ENCODE assay signal across 14 cellular contexts in the genomic region with DNA sequence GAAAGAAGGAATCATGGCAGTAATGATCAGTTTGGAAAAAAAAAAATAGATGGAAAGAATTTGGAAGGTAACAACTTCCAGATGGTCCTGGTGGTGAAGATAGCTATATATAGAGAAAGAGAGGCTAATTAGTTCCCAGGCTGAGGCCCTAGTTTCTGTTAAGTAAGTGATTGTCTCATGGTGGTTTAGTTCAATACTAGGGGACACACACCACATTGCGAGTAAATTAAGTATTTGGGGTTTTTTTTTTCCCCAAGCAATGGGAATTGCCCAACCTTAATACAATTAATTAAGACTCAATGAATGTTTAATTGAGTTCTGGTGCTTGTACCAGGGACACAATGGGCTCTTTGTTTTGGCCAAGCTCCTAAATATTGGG.
DNase-seq lines count a peak whose midpoint lies in the region; ATAC-seq and TF ChIP-seq lines count a peak whose summit lies in the region.
"Had no signal": no experiment of that assay in that cellular context is flagged by ENCODE, and none has a peak within 500 bp of the region (broad histone marks: within the 10 kb centered on the region; RNA-seq: fewer than 3 reads in every experiment).

No MANE protein-coding gene starts in this region.

- no peaks in the 10 kb centered on the region for H3K9me3 ChIP-seq in cardiac muscle cell (ENCODE audit: low read depth)
- H3K9me3 ChIP-seq in right atrium auricular region: no peaks in the 10 kb centered on the region
- H3K9me3 ChIP-seq in colonic mucosa: no peaks in the 10 kb centered on the region
- H3K9me3 ChIP-seq in transverse colon: no peaks in the 10 kb centered on the region
- H3K9me3 ChIP-seq: BE2C, Caco-2 had no signal

- intact Hi-C loops in colonic mucosa (cut with DNase I) (no loop called here), transverse colon (cut with DNase I; ENCODE audit: low total_unique reads) (no loop called here)

- TF ChIP-seq EP300 in transverse colon (IDR thresholded peaks at IDR 0.05; ENCODE audit: low read depth): no peak

- TF ChIP-seq POLR2A in transverse colon (IDR thresholded peaks at IDR 0.05): no peak

- H3K27ac ChIP-seq in cardiac muscle cell (peak overlapping the region; percentile 77), right atrium auricular region (no peak overlapping the region), colonic mucosa (peak overlapping the region; percentile 66), mesendoderm (ENCODE audit: low read depth, low read length) (no peak overlapping the region), transverse colon (peak overlapping the region; percentile 53 to 76 (median 61))
- H3K27ac ChIP-seq: GM23248 had no signal

- in situ Hi-C loops in transverse colon (cut with MboI; ENCODE audit: low pct_ligation_motif_present in 1 of 4, low pct_unique_long_range_greater_than_20kb in 1 of 4, low sequenced_read_pairs in 3 of 4): no loop called here

- H3K79me1 ChIP-seq in mesendoderm (ENCODE audit: low read length): no peaks in the 10 kb centered on the region

- no peak for TF ChIP-seq CTCF in cardiac muscle cell (IDR thresholded peaks at IDR 0.05; ENCODE audit: low read depth, low read length)
- TF ChIP-seq CTCF in right atrium auricular region (IDR thresholded peaks at IDR 0.05): no peak
- no peak for TF ChIP-seq CTCF in colonic mucosa (IDR thresholded peaks at IDR 0.05)
- TF ChIP-seq CTCF in transverse colon (IDR thresholded peaks at IDR 0.05): no peak

- no peak overlapping the region for H3K4ac ChIP-seq in mesendoderm (ENCODE audit: low read depth, low read length)

- H3K4me1 ChIP-seq in cardiac muscle cell (ENCODE audit: low read depth): peaks cover 19% of the 10 kb centered on the region
- H3K4me1 ChIP-seq in right atrium auricular region: peaks cover 0 to 6% of the 10 kb centered on the region in 2 donors
- H3K4me1 ChIP-seq in colonic mucosa: no peaks in the 10 kb centered on the region
- H3K4me1 ChIP-seq in mesendoderm (ENCODE audit: control insufficient read depth, low read depth, low read length): peaks cover 2% of the 10 kb centered on the region
- peaks cover 0 to 27% (median 8%) of the 10 kb centered on the region in 4 donors for H3K4me1 ChIP-seq in transverse colon
- H3K4me1 ChIP-seq: BE2C, Caco-2 had no signal

- H2BK5ac ChIP-seq in mesendoderm (ENCODE audit: low read length): peak overlapping the region; percentile 60

- WGBS in mesendoderm (ENCODE audit: extremely low coverage, insufficient coverage, low lambda C conversion rate): no CpG with 5 or more reads among the region's 1 CpG
- WGBS in transverse colon (ENCODE audit: low coverage in 1 of 2), 2 donors: 44 to 59% methylated on average over 1 of the region's 1 CpG

- DNase-seq in cardiac muscle cell (ENCODE audit: low read depth in 1 of 2, low spot score in 1 of 2) (no peak), right atrium auricular region (ENCODE audit: low spot score) (no peak), colonic mucosa (no peak), mesendoderm (no peak), transverse colon (no peak), hypothalamus (lab: John Stamatoyannopoulos, UW) (no peak), GOT3 (lab: John Stamatoyannopoulos, UW) (no peak)
- DNase-seq: BE2C; C1 segment of cervical spinal cord; Caco-2; CD4-positive, CD25-positive, alpha-beta regulatory T cell; GM23248; KG1 had no signal

- H4K8ac ChIP-seq in mesendoderm (ENCODE audit: low read depth, low read length): no peak overlapping the region

- no peak overlapping the region for H3K4me2 ChIP-seq in mesendoderm (ENCODE audit: low read length)

- no peak overlapping the region for H2BK15ac ChIP-seq in mesendoderm (replicated peaks; ENCODE audit: low read depth)

- no peak overlapping the region for H3K18ac ChIP-seq in mesendoderm (ENCODE audit: low read length)

- H3K27me3 ChIP-seq in cardiac muscle cell: no peaks in the 10 kb centered on the region
- H3K27me3 ChIP-seq in right atrium auricular region: no peaks in the 10 kb centered on the region
- H3K27me3 ChIP-seq in colonic mucosa: no peaks in the 10 kb centered on the region
- no peaks in the 10 kb centered on the region for H3K27me3 ChIP-seq in mesendoderm (ENCODE audit: insufficient read depth, low read length, poor library complexity)
- H3K27me3 ChIP-seq in transverse colon: no peaks in the 10 kb centered on the region
- H3K27me3 ChIP-seq: BE2C had no signal

- H3K56ac ChIP-seq in mesendoderm (ENCODE audit: low read length): no peak overlapping the region

- H3K79me2 ChIP-seq in mesendoderm (ENCODE audit: control insufficient read depth, insufficient read depth, low read length): no peaks in the 10 kb centered on the region

- H3K36me3 ChIP-seq in cardiac muscle cell (no peaks in the 10 kb centered on the region), right atrium auricular region (no peaks in the 10 kb centered on the region), colonic mucosa (no peaks in the 10 kb centered on the region), mesendoderm (ENCODE audit: control insufficient read depth, insufficient read depth, low read length) (no peaks in the 10 kb centered on the region), transverse colon (no peaks in the 10 kb centered on the region)
- H3K36me3 ChIP-seq: BE2C had no signal

- ATAC-seq in HG02798 (IDR thresholded peaks at IDR 0.05; ENCODE audit: poor library complexity, unreplicated experiment): no peak

- H2AK5ac ChIP-seq in mesendoderm (ENCODE audit: low read length): peak overlapping the region; percentile 9

- H3K9ac ChIP-seq in colonic mucosa (ENCODE audit: low read depth in 2 of 2, low read length in 2 of 2) (no peak overlapping the region), mesendoderm (ENCODE audit: low read length) (no peak overlapping the region)
- H3K9ac ChIP-seq: GM23248 had no signal

- H2BK120ac ChIP-seq in mesendoderm (ENCODE audit: low read depth, low read length): no peak overlapping the region

- H3K4me3 ChIP-seq in cardiac muscle cell (no peak overlapping the region), right atrium auricular region (no peak overlapping the region), colonic mucosa (no peak overlapping the region), mesendoderm (ENCODE audit: low read length) (no peak overlapping the region), transverse colon (no peak overlapping the region)
- H3K4me3 ChIP-seq: GM23248 had no signal

- H3K23ac ChIP-seq in mesendoderm (ENCODE audit: low read length): no peak overlapping the region

- no peak overlapping the region for H4K5ac ChIP-seq in mesendoderm (ENCODE audit: low read length)

Comparison
In these comparisons a context has a peak if more than half of its experiments do, and no peak if none do; other contexts are left out.
1. H3K27ac ChIP-seq: peak in cardiac muscle cell (single experiment), colonic mucosa (single experiment) and transverse colon (4 of 4); none in right atrium auricular region (0 of 2) and mesendoderm (single experiment).